In the genomic region with DNA sequence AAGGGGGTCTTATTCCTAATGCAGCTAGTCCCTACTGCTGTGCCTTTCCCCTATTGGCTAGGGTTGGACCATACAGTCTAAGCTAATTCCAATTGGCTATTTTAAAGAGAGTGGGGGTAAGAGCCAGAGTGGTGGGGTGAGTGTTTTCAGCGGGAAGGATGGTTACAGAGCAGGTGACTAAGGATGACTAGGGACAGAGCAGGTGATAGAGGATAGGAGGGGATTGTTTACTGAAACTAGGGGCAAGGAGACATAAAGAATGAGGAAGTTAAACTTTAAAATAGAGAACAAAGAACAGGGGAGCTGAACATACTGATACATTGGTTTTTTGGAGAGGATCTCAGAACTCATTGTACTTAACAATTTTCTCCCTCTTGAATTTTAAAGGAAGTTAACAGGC, we compare ENCODE assay signal across 18 cellular contexts. TPM values are rescaled to one million over a fixed set of nuclear protein-coding genes. Genes with fewer than 3 reads are reported as not detected.
"Had no signal": no experiment of that assay in that cellular context is flagged by ENCODE, and none has a peak within 500 bp of the region (broad histone marks: within the 10 kb centered on the region; RNA-seq: fewer than 3 reads in every experiment).

No MANE protein-coding gene starts in this region.

RNA-seq across cellular contexts. Expression of a gene that starts 41.6 kb away (rescaled TPM):
- total RNA-seq: activated CD4-positive, alpha-beta T cell treated with anti-CD3 and anti-CD28 coated beads for 36 hours; activated CD4-positive, alpha-beta T cell treated with anti-CD3 and anti-CD28 coated beads, Interleukin-2, amount 10 ng/mL, durations not matched to agents 7 days and 5 days; activated CD8-positive, alpha-beta T cell treated with anti-CD3 and anti-CD28 coated beads, Interleukin-2, amount 10 ng/mL, durations not matched to agents 7 days and 5 days; activated naive CD4-positive, alpha-beta T cell treated with anti-CD3 and anti-CD28 coated beads for 36 hours; activated naive CD4-positive, alpha-beta T cell treated with anti-CD3 and anti-CD28 coated beads, Interleukin-2, amount 50 U/mL, for 72 hours; activated T-helper 1 cell treated with anti-CD3 and anti-CD28 coated beads, Interleukin-12 subunit alpha, Interleukin-12 subunit beta, Interleukin-2, Interleukin-4 antibody, amounts not matched to agents 30 ng/mL and 10 ng/mL and 1 ng/mL, durations not matched to agents 14 hours and 24 hours and 36 hours; adrenal gland; astrocyte; body of pancreas; breast epithelium; cardiac septum; LHCN-M2; NCI-H460; PC-3; Peyer's patch; SJSA1; T-helper 1 cell treated with Interleukin-12 subunit alpha and Interleukin-12 subunit beta and Interleukin-4 antibody, amounts not matched to agents 30 ng/mL and 1 ng/mL, for 36 hours; T-helper 2 cell treated with Interferon-gamma antibody and Interleukin-4, amounts not matched to agents 100 ng/mL and 5 ng/mL, for 36 hours had no signal

RNA-seq across cellular contexts. Expression of a gene that starts 58.9 kb away (rescaled TPM):
- total RNA-seq: activated CD4-positive, alpha-beta T cell treated with anti-CD3 and anti-CD28 coated beads for 36 hours; activated CD8-positive, alpha-beta T cell treated with anti-CD3 and anti-CD28 coated beads, Interleukin-2, amount 10 ng/mL, durations not matched to agents 7 days and 5 days; activated naive CD4-positive, alpha-beta T cell treated with anti-CD3 and anti-CD28 coated beads for 36 hours; astrocyte; LHCN-M2; SJSA1 had no signal
